1 cellular context compared by ENCODE assay signal in genomic region chr3:46989146-46989810, GRCh38.
TF ChIP-seq lines count a peak whose summit lies in the region.

No MANE protein-coding gene starts in this region.

TF ChIP-seq in WTC11, 78 proteins besides CTCF, POLR2A, EP300 and RAD21 (continued from another document):
- no peak for TF ChIP-seq ESRRA (CRISPR knock-in tag; IDR thresholded peaks at IDR 0.05; ENCODE audit: borderline replicate concordance)
- TF ChIP-seq AFF4 (CRISPR knock-in tag; IDR thresholded peaks at IDR 0.05; ENCODE audit: borderline replicate concordance), result no peak
- no peak for TF ChIP-seq FOXP4 (CRISPR knock-in tag; IDR thresholded peaks at IDR 0.05)
- no peak for TF ChIP-seq E2F1 (CRISPR knock-in tag; IDR thresholded peaks at IDR 0.05)
- TF ChIP-seq E2F4 (CRISPR knock-in tag; IDR thresholded peaks at IDR 0.05; ENCODE audit: borderline replicate concordance, low read depth), result no peak
- no peak for TF ChIP-seq ZNF281 (CRISPR knock-in tag; IDR thresholded peaks at IDR 0.05)
- TF ChIP-seq MYBL2 (CRISPR knock-in tag; IDR thresholded peaks at IDR 0.05), result no peak
- no peak for TF ChIP-seq AR (CRISPR knock-in tag; IDR thresholded peaks at IDR 0.05)
- TF ChIP-seq NFATC4 (CRISPR knock-in tag; IDR thresholded peaks at IDR 0.05), result no peak
